8 cellular contexts compared by ENCODE assay signal in the genomic region with DNA sequence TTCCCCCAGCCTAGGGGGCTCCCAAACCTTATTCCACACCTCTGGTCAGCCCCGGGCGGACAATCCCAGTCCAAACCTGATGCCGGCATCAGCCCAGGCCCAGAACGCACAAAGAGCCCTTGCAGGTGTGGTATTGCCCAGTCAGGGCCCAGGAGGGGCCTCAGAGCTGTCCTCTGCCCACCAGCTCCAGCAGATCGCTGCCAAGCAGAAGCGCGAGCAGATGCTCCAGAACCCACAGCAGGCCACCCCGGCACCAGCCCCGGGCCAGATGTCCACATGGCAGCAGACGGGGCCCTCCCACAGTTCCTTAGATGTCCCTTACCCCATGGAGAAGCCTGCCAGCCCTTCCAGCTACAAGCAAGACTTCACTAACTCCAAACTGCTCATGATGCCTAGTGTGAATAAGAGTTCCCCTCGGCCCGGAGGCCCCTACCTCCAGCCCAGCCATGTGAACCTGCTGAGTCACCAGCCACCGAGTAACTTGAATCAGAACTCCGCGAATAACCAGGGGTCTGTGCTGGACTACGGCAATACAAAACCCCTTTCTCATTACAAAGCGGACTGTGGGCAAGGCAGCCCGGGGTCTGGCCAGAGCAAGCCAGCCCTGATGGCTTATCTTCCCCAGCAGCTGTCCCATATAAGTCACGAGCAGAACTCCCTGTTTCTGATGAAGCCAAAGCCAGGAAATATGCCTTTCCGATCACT. TPM values are rescaled to one million over a fixed set of nuclear protein-coding genes. Genes with fewer than 3 reads are reported as not detected.
DNase-seq lines count a peak whose midpoint lies in the region; ATAC-seq, FAIRE-seq and TF ChIP-seq lines count a peak whose summit lies in the region.

No MANE protein-coding gene starts in this region.

- no peaks in the 10 kb centered on the region for H3K27me3 Mint-ChIP-seq in activated T-cell treated with anti-CD3 and anti-CD28 coated beads, Interleukin-2, amount 50 U/mL, for 72 hours (ENCODE audit: low read depth)

- peaks cover 4% of the 10 kb centered on the region; the same call in 1 of the 2 replicates for H4K20me1 ChIP-seq in GM12878 (ENCODE audit: control insufficient read depth, insufficient read depth)

- in situ Hi-C loops in GM12878 (cut with MboI), result no loop called here

- H3K27ac Mint-ChIP-seq in activated T-cell treated with anti-CD3 and anti-CD28 coated beads, Interleukin-2, amount 50 U/mL, for 72 hours, result peak overlapping the region; percentile 29

- H3K9me3 Mint-ChIP-seq in activated T-cell treated with anti-CD3 and anti-CD28 coated beads, Interleukin-2, amount 50 U/mL, for 72 hours, result no peaks in the 10 kb centered on the region

- H3K4me1 Mint-ChIP-seq in activated T-cell treated with anti-CD3 and anti-CD28 coated beads, Interleukin-2, amount 50 U/mL, for 72 hours (ENCODE audit: low read depth), result peaks cover 66% of the 10 kb centered on the region

- H3K27ac ChIP-seq in GM12878 (ENCODE audit: control insufficient read depth, insufficient read depth) (no peak overlapping the region), tibial artery (peak overlapping the region; percentile 49 to 70), SJCRH30 (no peak overlapping the region)

- TF ChIP-seq CTCF in GM12878 (IDR thresholded peaks at IDR 0.05 in 2 of 3, conservative IDR thresholded peaks at IDR 0.05 in 1 of 3; ENCODE audit: control insufficient read depth in 2 of 3, extremely low read depth in 1 of 3, insufficient read depth in 1 of 3, low read depth in 3 of 3, low read length in 3 of 3), result no peak
- no peak for TF ChIP-seq CTCF in tibial artery (IDR thresholded peaks at IDR 0.05)

- SMC1A ChIA-PET in GM12878 (lab: Charles Lee; ENCODE audit: uncharacterized antibody, unreplicated experiment), result interaction anchor here (0.6 to 1.2 kb wide), 2 partner anchors 12 to 141 kb away, joined by 3 read pairs; no protein-coding TSS in a partner anchor

- no peak for FAIRE-seq in GM12878 (lab: Jason Lieb, UNC)

- H3K36me3 ChIP-seq in GM12878 (ENCODE audit: control insufficient read depth in 2 of 2, insufficient read depth in 2 of 2, low read length in 1 of 2), result peaks cover 16 to 22% of the 10 kb centered on the region in 2 experiments
- H3K36me3 ChIP-seq in tibial artery, result peaks cover 28 to 57% (median 38%) of the 10 kb centered on the region in 3 donors
- H3K36me3 ChIP-seq in SJCRH30, result peaks cover 49% of the 10 kb centered on the region

- H2AFZ ChIP-seq in GM12878 (ENCODE audit: control insufficient read depth, low read depth, low read length), result no peak overlapping the region

- RAD21 ChIA-PET in GM12878 (lab: Charles Lee; ENCODE audit: unreplicated experiment), result no interaction called here

- intact Hi-C loops in GM12878 (cut with micrococcal nuclease; ENCODE audit: unreplicated experiment) (loop anchor here (10.0 kb wide), 1 partner anchor 209 kb away; no protein-coding TSS in a partner anchor), tibial artery (cut with DNase I; ENCODE audit: low total_unique reads) (no loop called here)

- BruUV-seq in GM12878 (replicated peaks; lab: Mats Ljungman, UMichigan), result TSS peak; percentile 51

- TF ChIP-seq POLR2A in GM12878 (IDR thresholded peaks at IDR 0.05; ENCODE audit: low read depth, low read length), result no peak

- H3K9ac ChIP-seq in GM12878 (ENCODE audit: control insufficient read depth, insufficient read depth, low read length), result no peak overlapping the region

- no peak overlapping the region for H3K4me2 ChIP-seq in GM12878 (ENCODE audit: control insufficient read depth, insufficient read depth)

- H3K79me2 ChIP-seq in GM12878 (ENCODE audit: control insufficient read depth, insufficient read depth, low read length), result peaks cover 16% of the 10 kb centered on the region

- H3K4me3 ChIP-seq in GM12878 (no peak overlapping the region), tibial artery (no peak overlapping the region), SJCRH30 (no peak overlapping the region)

- TF ChIP-seq RAD21 in GM12878 (IDR thresholded peaks at IDR 0.05; ENCODE audit: insufficient read depth, low read depth, low read length), result no peak

- H3K4me1 ChIP-seq in GM12878 (ENCODE audit: control insufficient read depth, insufficient read depth, low read length) (peaks cover 10% of the 10 kb centered on the region), tibial artery (peaks cover 0 to 61% (median 54%) of the 10 kb centered on the region in 4 donors), SJCRH30 (peaks cover 21% of the 10 kb centered on the region; the same call in 1 of the 2 replicates)

- CTCF ChIA-PET in GM12878 (lab: Yijun Ruan, JAX), result interaction anchor here (1.1 kb wide), 1 partner anchor 140 kb away, joined by 3 read pairs; no protein-coding TSS in a partner anchor

- H3K9me3 ChIP-seq in GM12878 (replicated peaks; ENCODE audit: control insufficient read depth, insufficient read depth, low read length) (no peaks in the 10 kb centered on the region), tibial artery (no peaks in the 10 kb centered on the region), SJCRH30 (replicated peaks) (no peaks in the 10 kb centered on the region)

- DNase-seq in activated T-cell treated with anti-CD3 and anti-CD28 coated beads, Interleukin-2, amount 50 U/mL, for 72 hours, result no peak
- DNase-seq in activated T-cell treated with anti-CD3 and anti-CD28 coated beads, Interleukin-2, amount 50 U/mL, for 48 hours, result no peak
- no peak for DNase-seq in GM12878 (ENCODE audit: low read depth, low spot score)
- peak; percentile 87 for DNase-seq in kidney tubule cell (ENCODE audit: low spot score)
- DNase-seq in tibial artery, result no peak
- no peak for DNase-seq in NCI-H187 treated with DMSO at 0.1 percent for 48 hours (lab: John Stamatoyannopoulos, UW)
- DNase-seq in SJCRH30, result no peak

- H3K4me3 Mint-ChIP-seq in activated T-cell treated with anti-CD3 and anti-CD28 coated beads, Interleukin-2, amount 50 U/mL, for 72 hours, result no peak overlapping the region

- H3K36me3 Mint-ChIP-seq in activated T-cell treated with anti-CD3 and anti-CD28 coated beads, Interleukin-2, amount 50 U/mL, for 72 hours (ENCODE audit: insufficient read depth in 2 of 2), result peaks cover 5 to 22% of the 10 kb centered on the region in 2 donors

- POLR2A ChIA-PET in GM12878 (lab: Charles Lee), result interaction anchor here (0.7 kb wide), 2 partner anchors 28 to 221 kb away, joined by 5 to 6 read pairs; a partner anchor contains a TSS

- no peaks in the 10 kb centered on the region for H3K27me3 ChIP-seq in GM12878 (replicated peaks in 1 of 2; ENCODE audit: control insufficient read depth in 2 of 2, insufficient read depth in 2 of 2, low read length in 1 of 2)
- no peaks in the 10 kb centered on the region for H3K27me3 ChIP-seq in tibial artery
- H3K27me3 ChIP-seq in SJCRH30, result no peaks in the 10 kb centered on the region

- WGBS in GM12878 (ENCODE audit: insufficient coverage, insufficient replicate concordance, low lambda C conversion rate, missing lambda C conversion rate), result 91% methylated on average over 20 of the region's 20 CpGs

- no peak for ATAC-seq in activated T-cell treated with anti-CD3 and anti-CD28 coated beads, Interleukin-2, amount 50 U/mL, for 72 hours (replicated peaks in 1 of 2)
- ATAC-seq in GM12878 (no peak), GM21526 (IDR thresholded peaks at IDR 0.05; ENCODE audit: low FRiP score, unreplicated experiment) (no peak)

- TF ChIP-seq EP300 in GM12878 (IDR thresholded peaks at IDR 0.05; ENCODE audit: borderline replicate concordance in 1 of 2, control insufficient read depth in 1 of 2, low read depth in 2 of 2, low read length in 2 of 2), result no peak

RNA-seq across cellular contexts. Expression of a gene that starts 27.6 kb away (rescaled TPM):
- 1 to 10 TPM; 1.5 TPM for total RNA-seq in activated T-cell treated with anti-CD3 and anti-CD28 coated beads, Interleukin-2, amount 50 U/mL, for 72 hours
- total RNA-seq in GM12878 (2013; cell fraction: nucleolus; rRNA removed), result 1.1 and 1.8 TPM in 2 replicates
- total RNA-seq in GM12878 (2014; rRNA removed) (1.1 and 1.8 TPM in 2 replicates), GM12878 (2014; rRNA removed; fragmentation: Illumina TruSeq; extraction: Trizol) (not detected in 2 replicates), GM12878 (2021) (2.0 and 3.6 TPM in 2 replicates)
- polyA plus RNA-seq in GM12878 (2011; ENCODE audit: low read depth), result not detected
- polyA plus RNA-seq in GM12878 (2011; rRNA removed) (not detected in 2 replicates), GM12878 (2014; fragmentation: Illumina TruSeq; extraction: Trizol) (not detected in 2 replicates), GM12878 (2014; fragmentation: Nextera tagmentation; extraction: Ambion mirVana) (not detected), GM12878 (2014; rRNA removed) (1.6 and 2.0 TPM in 2 replicates), GM12878 (2016; fragmentation: Nextera tagmentation; extraction: Ambion mirVana) (1 to 10 TPM in 1 of 2 experiments, under 1 TPM in 1; 0.78 to 1.3 TPM)
- polyA plus RNA-seq in GM12878 (2011; cell fraction: cytosol; rRNA removed), result 0.13 and 0.20 TPM in 2 replicates
- 0.33 and 0.50 TPM in 2 replicates for polyA plus RNA-seq in GM12878 (2011; cell fraction: nucleus; rRNA removed)
- 0.66 TPM in 1 of 2 replicates, not detected in the other for polyA plus RNA-seq in GM12878 (2012)
- not detected in 2 replicates for polyA minus RNA-seq in GM12878 (2011; rRNA and poly(A)+ RNA removed)
- polyA minus RNA-seq in GM12878 (2011; cell fraction: cytosol; rRNA and poly(A)+ RNA removed), result not detected in 2 replicates
- 0.73 and 0.77 TPM in 2 replicates for polyA minus RNA-seq in GM12878 (2011; cell fraction: nucleus; rRNA and poly(A)+ RNA removed)
- total RNA-seq in SJCRH30 (2014; rRNA removed; shearing (Covaris generic)), result not detected in 2 replicates

RNA-seq across cellular contexts. Expression of a gene that starts 33.6 kb away (rescaled TPM):
- total RNA-seq in activated T-cell treated with anti-CD3 and anti-CD28 coated beads, Interleukin-2, amount 50 U/mL, for 72 hours, result 10 to 100 TPM; 26.9 to 28.0 TPM
- 22.7 and 24.8 TPM in 2 replicates for total RNA-seq in GM12878 (2013; cell fraction: nucleolus; rRNA removed)
- 9.1 and 16.4 TPM in 2 replicates for total RNA-seq in GM12878 (2014; rRNA removed)
- total RNA-seq in GM12878 (2014; rRNA removed; fragmentation: Illumina TruSeq; extraction: Trizol), result 7.4 and 7.9 TPM in 2 replicates
- 23.1 and 23.9 TPM in 2 replicates for total RNA-seq in GM12878 (2021)
- 5.3 TPM for polyA plus RNA-seq in GM12878 (2011; ENCODE audit: low read depth)
- 3.4 and 6.5 TPM in 2 replicates for polyA plus RNA-seq in GM12878 (2011; rRNA removed)
- polyA plus RNA-seq in GM12878 (2011; cell fraction: cytosol; rRNA removed), result 6.6 and 7.5 TPM in 2 replicates
- polyA plus RNA-seq in GM12878 (2011; cell fraction: nucleus; rRNA removed), result 14.3 and 16.4 TPM in 2 replicates
- polyA plus RNA-seq in GM12878 (2012), result 9.6 and 11.2 TPM in 2 replicates
- 13.8 and 17.2 TPM in 2 replicates for polyA plus RNA-seq in GM12878 (2014; fragmentation: Illumina TruSeq; extraction: Trizol)
- polyA plus RNA-seq in GM12878 (2014; fragmentation: Nextera tagmentation; extraction: Ambion mirVana), result 1 to 10 TPM in 1 of 2 experiments, under 1 TPM in 1; 0.42 to 1.2 TPM
- polyA plus RNA-seq in GM12878 (2014; rRNA removed), result 19.5 and 21.1 TPM in 2 replicates
- polyA plus RNA-seq in GM12878 (2016; fragmentation: Nextera tagmentation; extraction: Ambion mirVana), result 1 to 10 TPM; 7.0 to 7.1 TPM
- 6.3 and 7.7 TPM in 2 replicates for polyA minus RNA-seq in GM12878 (2011; rRNA and poly(A)+ RNA removed)
- 4.1 and 5.6 TPM in 2 replicates for polyA minus RNA-seq in GM12878 (2011; cell fraction: cytosol; rRNA and poly(A)+ RNA removed)
- polyA minus RNA-seq in GM12878 (2011; cell fraction: nucleus; rRNA and poly(A)+ RNA removed), result 7.6 and 16.6 TPM in 2 replicates
- 25.0 and 25.1 TPM in 2 replicates for total RNA-seq in SJCRH30 (2014; rRNA removed; shearing (Covaris generic))

RNA-seq across cellular contexts. Expression of a gene that starts 40.5 kb away (rescaled TPM):
- total RNA-seq in activated T-cell treated with anti-CD3 and anti-CD28 coated beads, Interleukin-2, amount 50 U/mL, for 72 hours, result 100 to 1,000 TPM; 101 to 108 TPM
- 94.1 and 97.6 TPM in 2 replicates for total RNA-seq in GM12878 (2013; cell fraction: nucleolus; rRNA removed)
- 44.7 and 46.0 TPM in 2 replicates for total RNA-seq in GM12878 (2014; rRNA removed)
- 25.2 and 34.4 TPM in 2 replicates for total RNA-seq in GM12878 (2014; rRNA removed; fragmentation: Illumina TruSeq; extraction: Trizol)
- 66.2 and 82.5 TPM in 2 replicates for total RNA-seq in GM12878 (2021)
- polyA plus RNA-seq in GM12878 (2011; ENCODE audit: low read depth), result 24.6 TPM
- 24.5 and 42.8 TPM in 2 replicates for polyA plus RNA-seq in GM12878 (2011; rRNA removed)
- polyA plus RNA-seq in GM12878 (2011; cell fraction: cytosol; rRNA removed), result 57.3 and 70.6 TPM in 2 replicates
- polyA plus RNA-seq in GM12878 (2011; cell fraction: nucleus; rRNA removed), result 263 and 274 TPM in 2 replicates
- polyA plus RNA-seq in GM12878 (2012), result 44.2 and 50.9 TPM in 2 replicates
- polyA plus RNA-seq in GM12878 (2014; fragmentation: Illumina TruSeq; extraction: Trizol), result 27.2 and 33.3 TPM in 2 replicates
- under 1 TPM in 1 of 2 experiments, not detected in 1; 0.60 TPM for polyA plus RNA-seq in GM12878 (2014; fragmentation: Nextera tagmentation; extraction: Ambion mirVana)
- 59.3 and 69.7 TPM in 2 replicates for polyA plus RNA-seq in GM12878 (2014; rRNA removed)
- 1 to 10 TPM; 7.6 to 8.3 TPM for polyA plus RNA-seq in GM12878 (2016; fragmentation: Nextera tagmentation; extraction: Ambion mirVana)
- 41.5 and 69.5 TPM in 2 replicates for polyA minus RNA-seq in GM12878 (2011; rRNA and poly(A)+ RNA removed)
- 23.1 and 28.3 TPM in 2 replicates for polyA minus RNA-seq in GM12878 (2011; cell fraction: cytosol; rRNA and poly(A)+ RNA removed)
- 83.3 and 122 TPM in 2 replicates for polyA minus RNA-seq in GM12878 (2011; cell fraction: nucleus; rRNA and poly(A)+ RNA removed)
- 55.5 and 60.5 TPM in 2 replicates for total RNA-seq in SJCRH30 (2014; rRNA removed; shearing (Covaris generic))

RNA-seq across cellular contexts. Expression of a gene that starts 54.5 kb away (rescaled TPM):
- total RNA-seq in activated T-cell treated with anti-CD3 and anti-CD28 coated beads, Interleukin-2, amount 50 U/mL, for 72 hours, result 100 to 1,000 TPM; 213 to 226 TPM
- 109 and 123 TPM in 2 replicates for total RNA-seq in GM12878 (2013; cell fraction: nucleolus; rRNA removed)
- total RNA-seq in GM12878 (2014; rRNA removed) (127 and 138 TPM in 2 replicates), GM12878 (2014; rRNA removed; fragmentation: Illumina TruSeq; extraction: Trizol) (43.7 and 45.0 TPM in 2 replicates), GM12878 (2021) (105 and 106 TPM in 2 replicates)
- 45.8 TPM for polyA plus RNA-seq in GM12878 (2011; ENCODE audit: low read depth)
- polyA plus RNA-seq in GM12878 (2011; rRNA removed) (33.6 and 53.8 TPM in 2 replicates), GM12878 (2014; fragmentation: Illumina TruSeq; extraction: Trizol) (23.8 and 54.0 TPM in 2 replicates), GM12878 (2014; fragmentation: Nextera tagmentation; extraction: Ambion mirVana) (1 to 10 TPM; 6.3 to 8.1 TPM), GM12878 (2014; rRNA removed) (70.1 and 75.3 TPM in 2 replicates), GM12878 (2016; fragmentation: Nextera tagmentation; extraction: Ambion mirVana) (100 to 1,000 TPM; 117 to 127 TPM)
- 81.2 and 91.2 TPM in 2 replicates for polyA plus RNA-seq in GM12878 (2011; cell fraction: cytosol; rRNA removed)
- 114 and 124 TPM in 2 replicates for polyA plus RNA-seq in GM12878 (2011; cell fraction: nucleus; rRNA removed)
- 128 and 145 TPM in 2 replicates for polyA plus RNA-seq in GM12878 (2012)
- 32.2 and 65.4 TPM in 2 replicates for polyA minus RNA-seq in GM12878 (2011; rRNA and poly(A)+ RNA removed)
- 73.9 and 76.5 TPM in 2 replicates for polyA minus RNA-seq in GM12878 (2011; cell fraction: cytosol; rRNA and poly(A)+ RNA removed)
- 135 and 203 TPM in 2 replicates for polyA minus RNA-seq in GM12878 (2011; cell fraction: nucleus; rRNA and poly(A)+ RNA removed)
- total RNA-seq in SJCRH30 (2014; rRNA removed; shearing (Covaris generic)), result 64.9 and 65.8 TPM in 2 replicates

Comparison
In these comparisons a context has a peak if more than half of its experiments do, and no peak if none do; other contexts are left out.
1. H3K27ac ChIP-seq: peak in tibial artery (2 of 2); none in GM12878 (single experiment) and SJCRH30 (single experiment).